Comparison of ENCODE assay signal across 11 cellular contexts in genomic region chr4:24578364-24578763, GRCh38.
DNase-seq lines count a peak whose midpoint lies in the region; ATAC-seq lines count a peak whose summit lies in the region.
"Had no signal": no experiment of that assay in that cellular context is flagged by ENCODE, and none has a peak within 500 bp of the region (broad histone marks: within the 10 kb centered on the region; RNA-seq: fewer than 3 reads in every experiment).

No MANE protein-coding gene starts in this region.

- H3K27ac Mint-ChIP-seq in activated naive CD4-positive, alpha-beta T cell treated with anti-CD3 and anti-CD28 coated beads, Interleukin-2, amount 10 ng/mL, durations not matched to agents 7 days and 5 days, result peak overlapping the region; percentile 20
- peak overlapping the region; percentile 20 for H3K27ac Mint-ChIP-seq in dendritic cell treated with granulocyte-macrophage colony-stimulating factor and Interleukin-4, amounts not matched to agents 40 ng/mL and 50 ng/mL, for 4 days
- peak overlapping the region; percentile 59 to 80 for H3K27ac Mint-ChIP-seq in stimulated activated naive CD8-positive, alpha-beta T cell treated with anti-CD3 and anti-CD28 coated beads, Interleukin-15, amount 100 ng/mL, for 72 hours

- intact Hi-C loops in dendritic cell treated with granulocyte-macrophage colony-stimulating factor and Interleukin-4, amounts not matched to agents 40 ng/mL and 50 ng/mL, for 4 days (cut with micrococcal nuclease), result no loop called here

- H3K9me3 Mint-ChIP-seq in activated naive CD4-positive, alpha-beta T cell treated with anti-CD3 and anti-CD28 coated beads, Interleukin-2, amount 10 ng/mL, durations not matched to agents 7 days and 5 days, result peaks cover 1% of the 10 kb centered on the region
- no peaks in the 10 kb centered on the region for H3K9me3 Mint-ChIP-seq in dendritic cell treated with granulocyte-macrophage colony-stimulating factor and Interleukin-4, amounts not matched to agents 40 ng/mL and 50 ng/mL, for 4 days
- H3K9me3 Mint-ChIP-seq in stimulated activated naive CD8-positive, alpha-beta T cell treated with anti-CD3 and anti-CD28 coated beads, Interleukin-15, amount 100 ng/mL, for 72 hours, result no peaks in the 10 kb centered on the region

- no peak for ATAC-seq in stimulated activated naive CD8-positive, alpha-beta T cell treated with anti-CD3 and anti-CD28 coated beads, Interleukin-15, amount 100 ng/mL, for 72 hours
- ATAC-seq in HG03460 (IDR thresholded peaks at IDR 0.05; ENCODE audit: unreplicated experiment), result no peak
- no peak for ATAC-seq in GM18858 (IDR thresholded peaks at IDR 0.05; ENCODE audit: unreplicated experiment)
- ATAC-seq: SK-N-SH treated with all-trans-retinoic acid at 6 μM for 48 hours had no signal

- no peak overlapping the region for H3K4me3 Mint-ChIP-seq in activated naive CD4-positive, alpha-beta T cell treated with anti-CD3 and anti-CD28 coated beads, Interleukin-2, amount 10 ng/mL, durations not matched to agents 7 days and 5 days
- H3K4me3 Mint-ChIP-seq in dendritic cell treated with granulocyte-macrophage colony-stimulating factor and Interleukin-4, amounts not matched to agents 40 ng/mL and 50 ng/mL, for 4 days, result no peak overlapping the region
- peak overlapping the region; percentile 11 to 57 for H3K4me3 Mint-ChIP-seq in stimulated activated naive CD8-positive, alpha-beta T cell treated with anti-CD3 and anti-CD28 coated beads, Interleukin-15, amount 100 ng/mL, for 72 hours

- DNase-seq in activated naive CD4-positive, alpha-beta T cell treated with anti-CD3 and anti-CD28 coated beads, Interleukin-2, amount 10 ng/mL, durations not matched to agents 7 days and 5 days, result no peak
- no peak for DNase-seq in activated naive CD4-positive, alpha-beta T cell (lab: John Stamatoyannopoulos, UW)
- DNase-seq in NOMO-1 treated with DMSO at 0.1 percent for 48 hours (lab: John Stamatoyannopoulos, UW; ENCODE audit: unreplicated experiment) (peak; percentile 31), LoVo (ENCODE audit: low spot score) (no peak)
- DNase-seq in stimulated activated naive CD8-positive, alpha-beta T cell treated with anti-CD3 and anti-CD28 coated beads, Interleukin-15, amount 100 ng/mL, for 72 hours, result no peak
- DNase-seq: mesenchymal stem cell, posterior cingulate gyrus had no signal

- no peaks in the 10 kb centered on the region for H3K27me3 Mint-ChIP-seq in activated naive CD4-positive, alpha-beta T cell treated with anti-CD3 and anti-CD28 coated beads, Interleukin-2, amount 10 ng/mL, durations not matched to agents 7 days and 5 days
- no peaks in the 10 kb centered on the region for H3K27me3 Mint-ChIP-seq in dendritic cell treated with granulocyte-macrophage colony-stimulating factor and Interleukin-4, amounts not matched to agents 40 ng/mL and 50 ng/mL, for 4 days
- no peaks in the 10 kb centered on the region for H3K27me3 Mint-ChIP-seq in stimulated activated naive CD8-positive, alpha-beta T cell treated with anti-CD3 and anti-CD28 coated beads, Interleukin-15, amount 100 ng/mL, for 72 hours

- H3K4me1 Mint-ChIP-seq in activated naive CD4-positive, alpha-beta T cell treated with anti-CD3 and anti-CD28 coated beads, Interleukin-2, amount 10 ng/mL, durations not matched to agents 7 days and 5 days, result peaks cover 64% of the 10 kb centered on the region
- peaks cover 59% of the 10 kb centered on the region for H3K4me1 Mint-ChIP-seq in dendritic cell treated with granulocyte-macrophage colony-stimulating factor and Interleukin-4, amounts not matched to agents 40 ng/mL and 50 ng/mL, for 4 days (ENCODE audit: low read depth)
- H3K4me1 Mint-ChIP-seq in stimulated activated naive CD8-positive, alpha-beta T cell treated with anti-CD3 and anti-CD28 coated beads, Interleukin-15, amount 100 ng/mL, for 72 hours, result peaks cover 76% of the 10 kb centered on the region

- H3K36me3 Mint-ChIP-seq in activated naive CD4-positive, alpha-beta T cell treated with anti-CD3 and anti-CD28 coated beads, Interleukin-2, amount 10 ng/mL, durations not matched to agents 7 days and 5 days, result peaks cover 68% of the 10 kb centered on the region
- peaks cover 66% of the 10 kb centered on the region for H3K36me3 Mint-ChIP-seq in dendritic cell treated with granulocyte-macrophage colony-stimulating factor and Interleukin-4, amounts not matched to agents 40 ng/mL and 50 ng/mL, for 4 days (ENCODE audit: low read depth)

- CTCF ChIA-PET in activated naive CD4-positive, alpha-beta T cell treated with anti-CD3 and anti-CD28 coated beads, Interleukin-2, amount 10 ng/mL, durations not matched to agents 7 days and 5 days (lab: Charles Lee), result no interaction called here

Comparison
In these comparisons a context has a peak if more than half of its experiments do, and no peak if none do; other contexts are left out.
1. H3K4me3 Mint-ChIP-seq: peak in stimulated activated naive CD8-positive, alpha-beta T cell treated with anti-CD3 and anti-CD28 coated beads, Interleukin-15, amount 100 ng/mL, for 72 hours (2 of 2); none in activated naive CD4-positive, alpha-beta T cell treated with anti-CD3 and anti-CD28 coated beads, Interleukin-2, amount 10 ng/mL, durations not matched to agents 7 days and 5 days (single experiment) and dendritic cell treated with granulocyte-macrophage colony-stimulating factor and Interleukin-4, amounts not matched to agents 40 ng/mL and 50 ng/mL, for 4 days (single experiment).
2. Peak in every context shown above with its lines, with median percentiles within 50 percentile points of each other: H3K27ac Mint-ChIP-seq.